28 cellular contexts compared by ENCODE assay signal in genomic region chr19:6988257-6988656, GRCh38.
"Had no signal": no experiment of that assay in that cellular context is flagged by ENCODE, and none has a peak within 500 bp of the region (broad histone marks: within the 10 kb centered on the region; RNA-seq: fewer than 3 reads in every experiment).

No MANE protein-coding gene starts in this region.

- H3K36me3 ChIP-seq: brain microvascular endothelial cell, SJCRH30, WERI-Rb-1 had no signal

- H3K27ac ChIP-seq: brain microvascular endothelial cell, PC-9, SJCRH30, WERI-Rb-1 had no signal

- H3K4me2 ChIP-seq: PC-9, SK-N-SH had no signal

- ATAC-seq: activated CD4-positive, alpha-beta T cell treated with anti-CD3 and anti-CD28 coated beads for 36 hours; activated T-cell treated with anti-CD3 and anti-CD28 coated beads, Interleukin-2, amount 50 U/mL, for 72 hours; K562 had no signal

- H3K4me1 ChIP-seq: SJCRH30 had no signal

- H3K9me3 ChIP-seq: SJCRH30, SK-N-SH had no signal

- H3K4me1 Mint-ChIP-seq: activated CD4-positive, alpha-beta memory T cell treated with anti-CD3 and anti-CD28 coated beads, Interleukin-2, amount 10 ng/mL, durations not matched to agents 7 days and 5 days; activated naive CD4-positive, alpha-beta T cell treated with anti-CD3 and anti-CD28 coated beads, Interleukin-2, amount 10 ng/mL, durations not matched to agents 7 days and 5 days; activated naive CD8-positive, alpha-beta T cell treated with anti-CD3 and anti-CD28 coated beads for 36 hours had no signal

- H3K27me3 ChIP-seq: brain microvascular endothelial cell, SJCRH30 had no signal

- H2AFZ ChIP-seq: PC-9 had no signal

- H3K4me3 Mint-ChIP-seq: activated CD4-positive, alpha-beta memory T cell treated with anti-CD3 and anti-CD28 coated beads, Interleukin-2, amount 10 ng/mL, durations not matched to agents 7 days and 5 days; activated CD4-positive, alpha-beta T cell treated with anti-CD3 and anti-CD28 coated beads for 36 hours; activated naive CD4-positive, alpha-beta T cell treated with anti-CD3 and anti-CD28 coated beads, Interleukin-2, amount 10 ng/mL, durations not matched to agents 7 days and 5 days; activated naive CD8-positive, alpha-beta T cell treated with anti-CD3 and anti-CD28 coated beads for 36 hours; activated T-cell treated with anti-CD3 and anti-CD28 coated beads, Interleukin-2, amount 50 U/mL, for 72 hours had no signal

- H3K4me3 ChIP-seq: K562, PC-9, SJCRH30 had no signal

- H3K27me3 Mint-ChIP-seq: activated CD4-positive, alpha-beta memory T cell treated with anti-CD3 and anti-CD28 coated beads, Interleukin-2, amount 10 ng/mL, durations not matched to agents 7 days and 5 days; activated CD4-positive, alpha-beta T cell treated with anti-CD3 and anti-CD28 coated beads for 36 hours; activated naive CD4-positive, alpha-beta T cell treated with anti-CD3 and anti-CD28 coated beads, Interleukin-2, amount 10 ng/mL, durations not matched to agents 7 days and 5 days; activated naive CD8-positive, alpha-beta T cell treated with anti-CD3 and anti-CD28 coated beads for 36 hours had no signal

- H3K9ac ChIP-seq: SK-N-SH had no signal

- H3K27ac Mint-ChIP-seq: activated CD4-positive, alpha-beta memory T cell treated with anti-CD3 and anti-CD28 coated beads, Interleukin-2, amount 10 ng/mL, durations not matched to agents 7 days and 5 days; activated CD4-positive, alpha-beta T cell treated with anti-CD3 and anti-CD28 coated beads for 36 hours; activated naive CD4-positive, alpha-beta T cell treated with anti-CD3 and anti-CD28 coated beads, Interleukin-2, amount 10 ng/mL, durations not matched to agents 7 days and 5 days; activated naive CD8-positive, alpha-beta T cell treated with anti-CD3 and anti-CD28 coated beads for 36 hours; activated T-cell treated with anti-CD3 and anti-CD28 coated beads, Interleukin-2, amount 50 U/mL, for 72 hours; activated T-helper 2 cell treated with anti-CD3 and anti-CD28 coated beads, Interferon-gamma antibody, Interleukin-2, Interleukin-4, amounts not matched to agents 10 μg/mL and 5 μg/mL and 100 μg/mL, durations not matched to agents 14 hours and 24 hours and 36 hours had no signal

- DNase-seq: activated CD4-positive, alpha-beta memory T cell treated with anti-CD3 and anti-CD28 coated beads, Interleukin-2, amount 10 ng/mL, durations not matched to agents 7 days and 5 days; activated CD4-positive, alpha-beta T cell treated with anti-CD3 and anti-CD28 coated beads for 36 hours; activated CD4-positive, alpha-beta T cell treated with anti-CD3 and anti-CD28 coated beads, Interleukin-2, amount 50 U/mL, for 1 hour; activated gamma-delta T cell treated with Interleukin-2 at 50 U/mL for 16 hours; activated naive CD4-positive, alpha-beta T cell treated with anti-CD3 and anti-CD28 coated beads, Interleukin-2, amount 10 ng/mL, durations not matched to agents 7 days and 5 days; activated naive CD8-positive, alpha-beta T cell treated with anti-CD3 and anti-CD28 coated beads for 36 hours; activated T-cell treated with anti-CD3 and anti-CD28 coated beads for 4 hours; activated T-cell treated with anti-CD3 and anti-CD28 coated beads, Interleukin-2, amount 50 U/mL, for 72 hours; brain microvascular endothelial cell; cerebellar nuclear complex; Karpas-422; MM.1S; NCI-H1092; NCI-H1417; NCI-H1930; NCI-H2107; NCI-H2171 treated with DMSO at 0.1 percent for 48 hours; NCI-H226; NCI-H526; NCI-H774; NK-92 treated with Interleukin-12 subunit alpha and Interleukin-12 subunit beta, amount 100 ng/mL, for 24 hours; PC-9; SJCRH30; SK-N-SH; T-helper 1 cell; WERI-Rb-1 had no signal
